ENCODE assay signal across 8 cellular contexts in the genomic region with DNA sequence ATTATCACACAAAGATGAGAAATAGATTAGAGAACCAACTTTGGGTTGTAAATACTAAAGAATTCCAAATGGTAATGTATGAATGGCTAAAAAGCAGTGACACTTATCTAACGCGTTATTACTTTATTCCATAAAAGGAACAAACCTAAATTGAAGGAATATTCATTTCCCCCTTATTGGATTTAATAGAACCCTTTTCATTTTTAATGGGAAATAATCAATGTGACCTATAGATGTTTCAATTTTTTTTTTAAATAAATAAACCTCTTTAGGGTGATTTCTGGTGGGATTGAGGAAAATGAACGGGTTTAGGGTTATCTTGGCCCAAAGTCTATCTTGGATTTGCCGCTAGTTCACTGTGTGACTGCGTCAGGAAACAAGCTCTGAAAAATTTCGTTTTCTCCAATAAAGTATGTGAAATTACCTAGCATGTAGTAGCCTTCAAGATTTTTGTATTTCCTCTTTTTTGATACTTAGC. TPM values are rescaled to one million over a fixed set of nuclear protein-coding genes. Genes with fewer than 3 reads are reported as not detected.
DNase-seq lines count a peak whose midpoint lies in the region; ATAC-seq and TF ChIP-seq lines count a peak whose summit lies in the region.

No MANE protein-coding gene starts in this region.

- no peaks in the 10 kb centered on the region for H3K9me3 ChIP-seq in Karpas-422 (ENCODE audit: low read length)

- TF ChIP-seq CTCF in C4-2B (conservative IDR thresholded peaks at IDR 0.05) = peak; percentile 29
- TF ChIP-seq CTCF in nephron progenitor cell (IDR thresholded peaks at IDR 0.05) = no peak
- TF ChIP-seq CTCF in GM20000 (IDR thresholded peaks at IDR 0.05; ENCODE audit: extremely low read depth, missing control alignments) = no peak
- TF ChIP-seq CTCF in GM10248 (IDR thresholded peaks at IDR 0.05; ENCODE audit: control extremely low read depth, extremely low read depth, low read depth, missing control alignments) = no peak

- POLR2A ChIA-PET in GM10248 (lab: Yijun Ruan, JAX) = interaction anchor here (0.6 to 0.9 kb wide), 2 partner anchors 10 to 286 kb away, joined by 4 to 5 read pairs; no protein-coding TSS in a partner anchor

- H3K4me2 ChIP-seq in Karpas-422 (ENCODE audit: low read depth, low read length, poor library complexity, severe bottlenecking) = peak overlapping the region; percentile 88

- peak overlapping the region; percentile 83 for H3K4me3 Mint-ChIP-seq in dendritic cell treated with granulocyte-macrophage colony-stimulating factor and Interleukin-4, amounts not matched to agents 40 ng/mL and 50 ng/mL, for 4 days
- peak overlapping the region; percentile 92 for H3K4me3 Mint-ChIP-seq in nephron progenitor cell

- peak overlapping the region; percentile 96 for H3K27ac Mint-ChIP-seq in dendritic cell treated with granulocyte-macrophage colony-stimulating factor and Interleukin-4, amounts not matched to agents 40 ng/mL and 50 ng/mL, for 4 days
- peak overlapping the region; percentile 99 for H3K27ac Mint-ChIP-seq in nephron progenitor cell

- intact Hi-C loops in dendritic cell treated with granulocyte-macrophage colony-stimulating factor and Interleukin-4, amounts not matched to agents 40 ng/mL and 50 ng/mL, for 4 days (cut with micrococcal nuclease) = loop anchor here (1.0 kb wide), 1 partner anchor 87 kb away; the partner anchor contains the start of gene MASTL
- intact Hi-C loops in left colon (cut with DNase I, micrococcal nuclease) = no loop called here

- H3K4me3 ChIP-seq in Karpas-422 (ENCODE audit: low read length) = peak overlapping the region; percentile 76

- peaks cover 33% of the 10 kb centered on the region for H3K4me1 Mint-ChIP-seq in dendritic cell treated with granulocyte-macrophage colony-stimulating factor and Interleukin-4, amounts not matched to agents 40 ng/mL and 50 ng/mL, for 4 days (ENCODE audit: low read depth)
- peaks cover 59% of the 10 kb centered on the region for H3K4me1 Mint-ChIP-seq in nephron progenitor cell

- peaks cover 24% of the 10 kb centered on the region for H3K36me3 Mint-ChIP-seq in dendritic cell treated with granulocyte-macrophage colony-stimulating factor and Interleukin-4, amounts not matched to agents 40 ng/mL and 50 ng/mL, for 4 days (ENCODE audit: low read depth)
- H3K36me3 Mint-ChIP-seq in nephron progenitor cell (ENCODE audit: low read depth) = peaks cover 3% of the 10 kb centered on the region

- ATAC-seq in left colon = no peak

- H3K27me3 Mint-ChIP-seq in dendritic cell treated with granulocyte-macrophage colony-stimulating factor and Interleukin-4, amounts not matched to agents 40 ng/mL and 50 ng/mL, for 4 days = no peaks in the 10 kb centered on the region
- peaks cover 4% of the 10 kb centered on the region for H3K27me3 Mint-ChIP-seq in nephron progenitor cell (ENCODE audit: low read depth, poor library complexity)

- H4K20me1 ChIP-seq in Karpas-422 (ENCODE audit: insufficient read depth, low read depth, low read length) = no peaks in the 10 kb centered on the region

- H3K79me2 ChIP-seq in Karpas-422 (ENCODE audit: low read length) = peaks cover 32% of the 10 kb centered on the region

- H3K9ac ChIP-seq in Karpas-422 (ENCODE audit: low read length) = peak overlapping the region; percentile 84

- CTCF ChIA-PET in GM10248 (lab: Yijun Ruan, JAX) = interaction anchor here (1.0 to 2.9 kb wide), 4 partner anchors 10 to 1061 kb away, joined by 3 to 19 read pairs (median 3); partner anchors contain the start of gene MPP7

- H3K27ac ChIP-seq in C4-2B = peak overlapping the region; percentile 86
- H3K27ac ChIP-seq in Karpas-422 (ENCODE audit: low read length) = peak overlapping the region; percentile 96

- DNase-seq in Karpas-422 = no peak
- DNase-seq in nephron progenitor cell = no peak
- DNase-seq in left colon = no peak
- no peak for DNase-seq in GM20000 (ENCODE audit: low spot score)
- DNase-seq in GM10248 (ENCODE audit: extremely low spot score) = no peak
- no peak for DNase-seq in NCI-H2196 (lab: John Stamatoyannopoulos, UW; ENCODE audit: unreplicated experiment)

- no peaks in the 10 kb centered on the region for H3K9me2 ChIP-seq in Karpas-422 (replicated peaks; ENCODE audit: insufficient read depth, low read length)

- no peaks in the 10 kb centered on the region for H3K27me3 ChIP-seq in Karpas-422 (ENCODE audit: low read length)

- H2AFZ ChIP-seq in Karpas-422 (ENCODE audit: low read length) = no peak overlapping the region

- H3K4me1 ChIP-seq in Karpas-422 (ENCODE audit: low read length) = peaks cover 40% of the 10 kb centered on the region

- H3K36me3 ChIP-seq in Karpas-422 (ENCODE audit: insufficient read depth, low read length) = no peaks in the 10 kb centered on the region

- H3K9me3 Mint-ChIP-seq in dendritic cell treated with granulocyte-macrophage colony-stimulating factor and Interleukin-4, amounts not matched to agents 40 ng/mL and 50 ng/mL, for 4 days = no peaks in the 10 kb centered on the region
- no peaks in the 10 kb centered on the region for H3K9me3 Mint-ChIP-seq in nephron progenitor cell

RNA-seq across cellular contexts. Expression of gene ACBD5, which starts 1.9 kb away (rescaled TPM):
- total RNA-seq in Karpas-422 (2014; rRNA removed; shearing (Covaris generic); ENCODE audit: low replicate concordance) = 18.3 and 18.4 TPM in 2 replicates
- total RNA-seq in left colon = 10 to 100 TPM; 36.3 to 39.4 TPM
